ENCODE assay signal across 9 cellular contexts in genomic region chr22:37284126-37284806, GRCh38. TPM values are rescaled to one million over a fixed set of nuclear protein-coding genes. Genes with fewer than 3 reads are reported as not detected.
A peak's percentile ranks its signal among the peaks of the same experiment; 100 is the strongest.
DNase-seq lines count a peak whose midpoint lies in the region; ATAC-seq, FAIRE-seq and TF ChIP-seq lines count a peak whose summit lies in the region.
"Had no signal": no experiment of that assay in that cellular context is flagged by ENCODE, and none has a peak within 500 bp of the region (broad histone marks: within the 10 kb centered on the region; RNA-seq: fewer than 3 reads in every experiment).

No MANE protein-coding gene starts in this region.

- H3K9me2 ChIP-seq in GM23338 (ENCODE audit: insufficient read depth), result no peaks in the 10 kb centered on the region

- H3K9ac ChIP-seq in BLaER1, result peak overlapping the region; percentile 77
- peak overlapping the region; percentile 72 for H3K9ac ChIP-seq in GM12878 (ENCODE audit: control insufficient read depth, insufficient read depth, low read length)

- no peak for TF ChIP-seq RAD21 in GM12878 (IDR thresholded peaks at IDR 0.05; ENCODE audit: insufficient read depth, low read depth, low read length)

- SMC1A ChIA-PET in GM12878 (lab: Charles Lee; ENCODE audit: uncharacterized antibody, unreplicated experiment), result interaction anchor here (0.9 to 4.5 kb wide), 15 partner anchors 9 to 84 kb away, joined by 3 to 24 read pairs (median 4); partner anchors contain the start of gene RAC2

- H3K79me2 ChIP-seq in GM23338 (replicated peaks; ENCODE audit: insufficient read depth) (no peaks in the 10 kb centered on the region), GM12878 (ENCODE audit: control insufficient read depth, insufficient read depth, low read length) (peaks cover 18% of the 10 kb centered on the region)

- no peak for TF ChIP-seq EP300 in GM12878 (IDR thresholded peaks at IDR 0.05; ENCODE audit: borderline replicate concordance in 1 of 2, control insufficient read depth in 1 of 2, low read depth in 2 of 2, low read length in 2 of 2)

- peak overlapping the region; percentile 67 for H3K4me3 ChIP-seq in BLaER1
- no peak overlapping the region for H3K4me3 ChIP-seq in GM23338
- peak overlapping the region; percentile 69 for H3K4me3 ChIP-seq in GM12878
- H3K4me3 ChIP-seq in naive thymus-derived CD4-positive, alpha-beta T cell (ENCODE audit: low read length), result peak overlapping the region; percentile 89

- H3K27me3 ChIP-seq in BLaER1 (no peaks in the 10 kb centered on the region), GM23338 (ENCODE audit: insufficient read depth) (no peaks in the 10 kb centered on the region), GM12878 (replicated peaks in 1 of 2; ENCODE audit: control insufficient read depth in 2 of 2, insufficient read depth in 2 of 2, low read length in 1 of 2) (no peaks in the 10 kb centered on the region)
- H3K27me3 ChIP-seq in naive thymus-derived CD4-positive, alpha-beta T cell (ENCODE audit: control insufficient read depth in 2 of 2, insufficient read depth in 2 of 2, low read length in 2 of 2), result no peaks in the 10 kb centered on the region

- peaks cover 98% of the 10 kb centered on the region for H3K4me1 ChIP-seq in BLaER1
- H3K4me1 ChIP-seq in GM23338 (ENCODE audit: insufficient read depth), result peaks cover 15% of the 10 kb centered on the region; the same call in 1 of the 2 replicates
- H3K4me1 ChIP-seq in GM12878 (ENCODE audit: control insufficient read depth, insufficient read depth, low read length), result peaks cover 34% of the 10 kb centered on the region
- peaks cover 20 to 31% of the 10 kb centered on the region in 2 donors for H3K4me1 ChIP-seq in naive thymus-derived CD4-positive, alpha-beta T cell (ENCODE audit: control insufficient read depth in 2 of 2, insufficient read depth in 2 of 2, low read length in 2 of 2)

- H3K36me3 ChIP-seq in BLaER1 (peaks cover 8% of the 10 kb centered on the region; the same call in 1 of the 2 replicates), GM23338 (ENCODE audit: insufficient read depth) (no peaks in the 10 kb centered on the region), GM12878 (ENCODE audit: control insufficient read depth in 2 of 2, insufficient read depth in 2 of 2, low read length in 1 of 2) (no peaks in the 10 kb centered on the region)
- H3K36me3 ChIP-seq in naive thymus-derived CD4-positive, alpha-beta T cell (ENCODE audit: control insufficient read depth in 2 of 3, insufficient read depth in 3 of 3, low read length in 3 of 3), result peaks cover 4 to 46% (median 5%) of the 10 kb centered on the region in 3 experiments

- TF ChIP-seq CTCF in GM23338 (conservative IDR thresholded peaks at IDR 0.05; ENCODE audit: low read depth in 2 of 2) (no peak), GM12878 (IDR thresholded peaks at IDR 0.05 in 2 of 3, conservative IDR thresholded peaks at IDR 0.05 in 1 of 3; ENCODE audit: control insufficient read depth in 2 of 3, extremely low read depth in 1 of 3, insufficient read depth in 1 of 3, low read depth in 3 of 3, low read length in 3 of 3) (no peak)

- no peaks in the 10 kb centered on the region; the same call in 2 of the 3 replicates for H3K9me3 Mint-ChIP-seq in GM23338
- no peaks in the 10 kb centered on the region for H3K9me3 Mint-ChIP-seq in naive thymus-derived CD4-positive, alpha-beta T cell

- H2AFZ ChIP-seq in GM23338 (peak overlapping the region; percentile 81; the same call in 1 of the 2 replicates), GM12878 (ENCODE audit: control insufficient read depth, low read depth, low read length) (no peak overlapping the region)

- H3K4me2 ChIP-seq in BLaER1, result peak overlapping the region; percentile 98
- peak overlapping the region; percentile 51; the same call in 1 of the 2 replicates for H3K4me2 ChIP-seq in GM23338
- H3K4me2 ChIP-seq in GM12878 (ENCODE audit: control insufficient read depth, insufficient read depth), result peak overlapping the region; percentile 100

- RAD21 ChIA-PET in GM12878 (lab: Charles Lee; ENCODE audit: unreplicated experiment), result interaction anchor here (0.8 to 3.6 kb wide), 7 partner anchors 24 to 122 kb away, joined by 3 to 17 read pairs (median 9); no protein-coding TSS in a partner anchor

- no TSS peak for BruUV-seq in GM12878 (replicated peaks; lab: Mats Ljungman, UMichigan)

- H4K20me1 ChIP-seq in BLaER1, result no peaks in the 10 kb centered on the region
- H4K20me1 ChIP-seq in GM23338 (replicated peaks; ENCODE audit: insufficient read depth), result no peaks in the 10 kb centered on the region
- no peaks in the 10 kb centered on the region; the same call in 1 of the 2 replicates for H4K20me1 ChIP-seq in GM12878 (ENCODE audit: control insufficient read depth, insufficient read depth)

- no peak for DNase-seq in GM23338 (ENCODE audit: low spot score)
- no peak for DNase-seq in GM12878 (ENCODE audit: low read depth, low spot score)
- no peak for DNase-seq in naive thymus-derived CD4-positive, alpha-beta T cell
- no peak for DNase-seq in AG08395 (ENCODE audit: low spot score)

- peak; percentile 7; the same call in 2 of the 3 replicates for ATAC-seq in GM23338
- ATAC-seq in GM12878, result peak; percentile 24
- peak; percentile 20 for ATAC-seq in naive thymus-derived CD4-positive, alpha-beta T cell
- ATAC-seq in HG02970 (IDR thresholded peaks at IDR 0.05; ENCODE audit: low FRiP score, unreplicated experiment), result no peak
- no peak for ATAC-seq in GM18868 (IDR thresholded peaks at IDR 0.05; ENCODE audit: unreplicated experiment)
- no peak for ATAC-seq in HG03039 (IDR thresholded peaks at IDR 0.05; ENCODE audit: unreplicated experiment)

- WGBS in GM12878 (ENCODE audit: insufficient coverage, insufficient replicate concordance, low lambda C conversion rate, missing lambda C conversion rate), result 0% methylated on average over 9 of the region's 9 CpGs

- peaks cover 20% of the 10 kb centered on the region for H3K4me1 Mint-ChIP-seq in GM23338
- H3K4me1 Mint-ChIP-seq in naive thymus-derived CD4-positive, alpha-beta T cell, result peaks cover 50 to 84% (median 64%) of the 10 kb centered on the region in 7 donors

- in situ Hi-C loops in GM12878 (cut with MboI), result no loop called here

- no peak for TF ChIP-seq POLR2A in GM12878 (IDR thresholded peaks at IDR 0.05; ENCODE audit: low read depth, low read length)

- H3K27ac Mint-ChIP-seq in GM23338, result no peak overlapping the region
- H3K27ac Mint-ChIP-seq in naive thymus-derived CD4-positive, alpha-beta T cell, result peak overlapping the region; percentile 90 to 99 (median 98)

- no peak for FAIRE-seq in GM12878 (lab: Jason Lieb, UNC)

- H3K27ac ChIP-seq in BLaER1, result peak overlapping the region; percentile 84
- H3K27ac ChIP-seq in GM23338 (ENCODE audit: low read depth), result no peak overlapping the region
- H3K27ac ChIP-seq in GM12878 (ENCODE audit: control insufficient read depth, insufficient read depth), result peak overlapping the region; percentile 93
- peak overlapping the region; percentile 85 for H3K27ac ChIP-seq in naive thymus-derived CD4-positive, alpha-beta T cell (ENCODE audit: low read depth, low read length)

- POLR2A ChIA-PET in GM12878 (lab: Charles Lee), result interaction anchor here (0.6 to 3.2 kb wide), 10 partner anchors 11 to 60 kb away, joined by 3 to 12 read pairs (median 4); no protein-coding TSS in a partner anchor
- POLR2A ChIA-PET in naive thymus-derived CD4-positive, alpha-beta T cell (lab: Charles Lee), result interaction anchor here (0.7 to 8.6 kb wide), 11 partner anchors 12 to 84 kb away, joined by 3 to 57 read pairs (median 7); no protein-coding TSS in a partner anchor

- H3K9me3 ChIP-seq in BLaER1 (no peaks in the 10 kb centered on the region), GM12878 (replicated peaks; ENCODE audit: control insufficient read depth, insufficient read depth, low read length) (no peaks in the 10 kb centered on the region)
- H3K9me3 ChIP-seq in naive thymus-derived CD4-positive, alpha-beta T cell (ENCODE audit: control insufficient read depth in 2 of 3, low read length in 3 of 3), result no peaks in the 10 kb centered on the region

- intact Hi-C loops in GM12878 (cut with micrococcal nuclease; ENCODE audit: unreplicated experiment), result no loop called here
- intact Hi-C loops in naive thymus-derived CD4-positive, alpha-beta T cell (cut with micrococcal nuclease), result loop anchor here in 1 of 2 donors (2.0 to 10.0 kb wide), 2 partner anchors 41 to 391 kb away; partner anchors contain the start of gene LGALS1

- H3F3A ChIP-seq in GM23338 (replicated peaks; ENCODE audit: low read depth), result no peaks in the 10 kb centered on the region

- no peaks in the 10 kb centered on the region for H3K36me3 Mint-ChIP-seq in GM23338 (ENCODE audit: low read depth)
- H3K36me3 Mint-ChIP-seq in naive thymus-derived CD4-positive, alpha-beta T cell, result peaks cover 9 to 45% (median 28%) of the 10 kb centered on the region in 5 donors

- no peak overlapping the region for H3K4me3 Mint-ChIP-seq in GM23338
- H3K4me3 Mint-ChIP-seq in naive thymus-derived CD4-positive, alpha-beta T cell, result peak overlapping the region; percentile 90 to 98 (median 96)

- CTCF ChIA-PET in GM12878 (lab: Yijun Ruan, JAX), result interaction anchor here (0.8 to 11.1 kb wide), 10 partner anchors 14 to 239 kb away, joined by 3 to 124 read pairs (median 4); no protein-coding TSS in a partner anchor
- CTCF ChIA-PET in naive thymus-derived CD4-positive, alpha-beta T cell (lab: Charles Lee), result interaction anchor here (0.9 to 2.2 kb wide), 4 partner anchors 15 to 32 kb away, joined by 3 to 7 read pairs (median 4); no protein-coding TSS in a partner anchor

- H3K27me3 Mint-ChIP-seq in GM23338 (ENCODE audit: insufficient read depth, low read depth, poor library complexity), result peaks cover 4% of the 10 kb centered on the region
- H3K27me3 Mint-ChIP-seq in naive thymus-derived CD4-positive, alpha-beta T cell, result no peaks in the 10 kb centered on the region

RNA-seq across cellular contexts. Expression of gene CYTH4, which starts 2.0 kb away (rescaled TPM):
- not detected in 2 replicates for total RNA-seq in GM23338 (2014; rRNA removed; shearing (Covaris generic))
- polyA plus RNA-seq in GM23338 (2016; fragmentation: Nextera tagmentation; extraction: Ambion mirVana), result not detected in 2 replicates
- total RNA-seq in GM12878 (2013; cell fraction: nucleolus; rRNA removed), result 94.2 and 114 TPM in 2 replicates
- 23.2 TPM in 2 replicates for total RNA-seq in GM12878 (2014; rRNA removed)
- 17.2 and 18.3 TPM in 2 replicates for total RNA-seq in GM12878 (2014; rRNA removed; fragmentation: Illumina TruSeq; extraction: Trizol)
- total RNA-seq in GM12878 (2021), result 25.8 and 26.0 TPM in 2 replicates
- polyA plus RNA-seq in GM12878 (2011; ENCODE audit: low read depth), result 7.0 TPM
- 19.4 and 24.1 TPM in 2 replicates for polyA plus RNA-seq in GM12878 (2011; rRNA removed)
- polyA plus RNA-seq in GM12878 (2011; cell fraction: cytosol; rRNA removed), result 22.7 and 30.1 TPM in 2 replicates
- 148 and 167 TPM in 2 replicates for polyA plus RNA-seq in GM12878 (2011; cell fraction: nucleus; rRNA removed)
- 15.7 and 21.2 TPM in 2 replicates for polyA plus RNA-seq in GM12878 (2012)
- polyA plus RNA-seq in GM12878 (2014; fragmentation: Illumina TruSeq; extraction: Trizol), result 9.1 and 16.6 TPM in 2 replicates
- 1 to 10 TPM; 1.5 to 1.8 TPM for polyA plus RNA-seq in GM12878 (2014; fragmentation: Nextera tagmentation; extraction: Ambion mirVana)
- 23.6 and 27.3 TPM in 2 replicates for polyA plus RNA-seq in GM12878 (2014; rRNA removed)
- polyA plus RNA-seq in GM12878 (2016; fragmentation: Nextera tagmentation; extraction: Ambion mirVana), result 10 to 100 TPM; 12.4 TPM
- polyA minus RNA-seq in GM12878 (2011; rRNA and poly(A)+ RNA removed), result 14.9 and 23.6 TPM in 2 replicates
- polyA minus RNA-seq in GM12878 (2011; cell fraction: cytosol; rRNA and poly(A)+ RNA removed), result 5.5 and 6.7 TPM in 2 replicates
- polyA minus RNA-seq in GM12878 (2011; cell fraction: nucleus; rRNA and poly(A)+ RNA removed), result 23.1 and 31.4 TPM in 2 replicates
- 100 to 1,000 TPM; 123 to 227 (median 214) TPM for total RNA-seq in naive thymus-derived CD4-positive, alpha-beta T cell
- polyA plus RNA-seq in naive thymus-derived CD4-positive, alpha-beta T cell, result 10 to 100 TPM; 49.5 to 71.1 TPM
- total RNA-seq: renal cortical epithelial cell had no signal

RNA-seq across cellular contexts. Expression of gene RAC2, which starts 40.2 kb away (rescaled TPM):
- 2.7 and 3.8 TPM in 2 replicates for total RNA-seq in GM23338 (2014; rRNA removed; shearing (Covaris generic))
- polyA plus RNA-seq in GM23338 (2016; fragmentation: Nextera tagmentation; extraction: Ambion mirVana), result 2.4 and 3.1 TPM in 2 replicates
- 143 and 150 TPM in 2 replicates for total RNA-seq in GM12878 (2013; cell fraction: nucleolus; rRNA removed)
- 251 and 282 TPM in 2 replicates for total RNA-seq in GM12878 (2014; rRNA removed)
- total RNA-seq in GM12878 (2014; rRNA removed; fragmentation: Illumina TruSeq; extraction: Trizol), result 135 and 149 TPM in 2 replicates
- total RNA-seq in GM12878 (2021), result 382 and 386 TPM in 2 replicates
- polyA plus RNA-seq in GM12878 (2011; ENCODE audit: low read depth), result 314 TPM
- 84.4 and 296 TPM in 2 replicates for polyA plus RNA-seq in GM12878 (2011; rRNA removed)
- 317 and 416 TPM in 2 replicates for polyA plus RNA-seq in GM12878 (2011; cell fraction: cytosol; rRNA removed)
- 561 and 566 TPM in 2 replicates for polyA plus RNA-seq in GM12878 (2011; cell fraction: nucleus; rRNA removed)
- polyA plus RNA-seq in GM12878 (2012), result 512 and 607 TPM in 2 replicates
- polyA plus RNA-seq in GM12878 (2014; fragmentation: Illumina TruSeq; extraction: Trizol), result 166 and 339 TPM in 2 replicates
- 100 to 1,000 TPM; 102 to 108 TPM for polyA plus RNA-seq in GM12878 (2014; fragmentation: Nextera tagmentation; extraction: Ambion mirVana)
- 313 and 369 TPM in 2 replicates for polyA plus RNA-seq in GM12878 (2014; rRNA removed)
- 100 to 1,000 TPM; 320 to 330 TPM for polyA plus RNA-seq in GM12878 (2016; fragmentation: Nextera tagmentation; extraction: Ambion mirVana)
- polyA minus RNA-seq in GM12878 (2011; rRNA and poly(A)+ RNA removed), result 200 and 233 TPM in 2 replicates
- polyA minus RNA-seq in GM12878 (2011; cell fraction: cytosol; rRNA and poly(A)+ RNA removed), result 155 and 158 TPM in 2 replicates
- polyA minus RNA-seq in GM12878 (2011; cell fraction: nucleus; rRNA and poly(A)+ RNA removed), result 185 and 303 TPM in 2 replicates
- 100 to 1,000 TPM; 263 to 886 (median 301) TPM for total RNA-seq in naive thymus-derived CD4-positive, alpha-beta T cell
- 100 to 1,000 TPM; 838 to 852 TPM for polyA plus RNA-seq in naive thymus-derived CD4-positive, alpha-beta T cell

Comparison
In these comparisons a context has a peak if more than half of its experiments do, and no peak if none do; other contexts are left out.
1. ATAC-seq: peak in GM23338 (single experiment), GM12878 (single experiment) and naive thymus-derived CD4-positive, alpha-beta T cell (single experiment); none in HG02970 (single experiment), GM18868 (single experiment) and HG03039 (single experiment).
2. RNA of gene CYTH4, which starts 2.0 kb away (total RNA-seq): 123 to 227 TPM in naive thymus-derived CD4-positive, alpha-beta T cell and 17.2 to 114 TPM in GM12878; not detected in GM23338; every median in the first group is over 10 times any median in the second.
3. RNA of gene RAC2, which starts 40.2 kb away (total RNA-seq): 263 to 886 TPM in naive thymus-derived CD4-positive, alpha-beta T cell and 135 to 386 TPM in GM12878; 2.7 to 3.8 TPM in GM23338; every median in the first group is over 10 times any median in the second.
4. Peak in every context shown above with its lines, with median percentiles within 50 percentile points of each other: H3K4me2 ChIP-seq.